In genomic region chr11:58674609-58675008, GRCh38 we compare ENCODE assay signal across 2 cellular contexts.
TF ChIP-seq lines count a peak whose summit lies in the region.

No MANE protein-coding gene starts in this region.

TF ChIP-seq in IMR-90, 13 proteins besides CTCF, POLR2A, EP300 and RAD21:
- TF ChIP-seq BHLHE40 (IDR thresholded peaks at IDR 0.05; ENCODE audit: low read depth, low read length): no peak
- no peak for TF ChIP-seq CHD1 (IDR thresholded peaks at IDR 0.05; ENCODE audit: low read depth, low read length)
- TF ChIP-seq CEBPB (IDR thresholded peaks at IDR 0.05; ENCODE audit: low read depth, low read length): no peak
- no peak for TF ChIP-seq SMC3 (IDR thresholded peaks at IDR 0.05; ENCODE audit: low read depth, low read length)
- TF ChIP-seq RFX5 (IDR thresholded peaks at IDR 0.05; ENCODE audit: low read depth, low read length): no peak
- TF ChIP-seq FOS (IDR thresholded peaks at IDR 0.05; ENCODE audit: low read depth, low read length): no peak
- TF ChIP-seq MAZ (IDR thresholded peaks at IDR 0.05; ENCODE audit: borderline replicate concordance, low read depth, low read length): no peak
- no peak for TF ChIP-seq ELK1 (IDR thresholded peaks at IDR 0.05; ENCODE audit: borderline replicate concordance, low read depth, low read length)
- TF ChIP-seq MXI1 (IDR thresholded peaks at IDR 0.05; ENCODE audit: borderline replicate concordance, low read depth, low read length): no peak
- TF ChIP-seq NFE2L2 (IDR thresholded peaks at IDR 0.05; ENCODE audit: low read depth, low read length): no peak
- no peak for TF ChIP-seq USF2 (IDR thresholded peaks at IDR 0.05; ENCODE audit: low read depth, low read length)
- TF ChIP-seq RCOR1 (IDR thresholded peaks at IDR 0.05; ENCODE audit: insufficient replicate concordance, low read length): no peak
- no peak for TF ChIP-seq MAFK (IDR thresholded peaks at IDR 0.05; ENCODE audit: low read depth, low read length)

TF ChIP-seq in H1, 55 proteins besides CTCF, POLR2A, EP300 and RAD21:
- no peak for TF ChIP-seq EGR1 (IDR thresholded peaks at IDR 0.05; ENCODE audit: borderline replicate concordance, low read depth, low read length)
